In the genomic region with DNA sequence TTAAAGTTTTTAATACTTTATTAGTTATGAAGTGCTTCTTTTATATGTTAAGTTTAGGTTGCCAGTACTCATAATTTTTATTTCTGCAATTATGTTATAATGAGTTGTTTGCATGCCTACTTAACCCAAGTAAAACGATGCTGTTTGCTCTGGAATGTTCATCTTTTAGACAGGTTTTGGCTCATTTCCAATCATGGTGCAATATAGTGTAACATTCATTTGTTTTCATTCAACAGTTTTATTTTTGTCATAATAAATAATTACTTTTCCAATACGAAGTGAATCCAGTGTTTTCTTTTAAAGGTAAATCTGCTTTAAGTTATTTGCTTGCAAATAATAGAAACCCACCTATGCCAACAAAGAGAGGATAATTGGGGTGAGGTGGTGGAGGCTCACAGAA, we compare ENCODE assay signal across 17 cellular contexts. TPM values are rescaled to one million over a fixed set of nuclear protein-coding genes. Genes with fewer than 3 reads are reported as not detected.
DNase-seq lines count a peak whose midpoint lies in the region; ATAC-seq and TF ChIP-seq lines count a peak whose summit lies in the region.
"Had no signal": no experiment of that assay in that cellular context is flagged by ENCODE, and none has a peak within 500 bp of the region (broad histone marks: within the 10 kb centered on the region; RNA-seq: fewer than 3 reads in every experiment).

No MANE protein-coding gene starts in this region.

- intact Hi-C loops in CD4-positive, alpha-beta T cell (cut with DNase I, micrococcal nuclease): no loop called here

- peaks cover 0 to 7% (median 0%) of the 10 kb centered on the region in 5 donors for H3K4me1 ChIP-seq in subcutaneous abdominal adipose tissue (ENCODE audit: control insufficient read depth in 5 of 5, insufficient read depth in 5 of 5, low read length in 5 of 5)
- H3K4me1 ChIP-seq: neural progenitor cell had no signal

- peak overlapping the region; percentile 9 for H3K27ac ChIP-seq in subcutaneous abdominal adipose tissue (ENCODE audit: low read depth, low read length)
- no peak overlapping the region for H3K27ac ChIP-seq in CD4-positive, alpha-beta T cell (ENCODE audit: low read depth, low read length)
- H3K27ac ChIP-seq: neural progenitor cell, WERI-Rb-1 had no signal

- no peaks in the 10 kb centered on the region for H3K9me3 Mint-ChIP-seq in activated T-cell treated with anti-CD3 and anti-CD28 coated beads, Interleukin-2, amount 50 U/mL, for 72 hours
- H3K9me3 Mint-ChIP-seq in CD4-positive, alpha-beta T cell: no peaks in the 10 kb centered on the region
- H3K9me3 Mint-ChIP-seq: neural progenitor cell; stimulated activated memory B cell treated with anti-CD40 and anti-IgM and Interleukin-4, amounts not matched to agents 10 μg/mL and 1 μg/mL and 100 μg/mL, for 72 hours had no signal

- H3K4me3 ChIP-seq in foreskin fibroblast (ENCODE audit: low read depth in 1 of 2, low read length in 2 of 2): no peak overlapping the region
- no peak overlapping the region for H3K4me3 ChIP-seq in subcutaneous abdominal adipose tissue (ENCODE audit: low read depth in 1 of 5, low read length in 5 of 5)
- H3K4me3 ChIP-seq: neural progenitor cell had no signal

- no peak overlapping the region for H3K9ac ChIP-seq in subcutaneous abdominal adipose tissue (ENCODE audit: low read length in 5 of 5)
- H3K9ac ChIP-seq: neural progenitor cell had no signal

- H3K4me1 Mint-ChIP-seq in activated T-cell treated with anti-CD3 and anti-CD28 coated beads, Interleukin-2, amount 50 U/mL, for 72 hours (ENCODE audit: low read depth): peaks cover 17% of the 10 kb centered on the region
- peaks cover 14% of the 10 kb centered on the region for H3K4me1 Mint-ChIP-seq in CD4-positive, alpha-beta T cell (ENCODE audit: low read depth)
- H3K4me1 Mint-ChIP-seq: stimulated activated memory B cell treated with anti-CD40 and anti-IgM and Interleukin-4, amounts not matched to agents 10 μg/mL and 1 μg/mL and 100 μg/mL, for 72 hours had no signal

- DNase-seq in activated T-cell treated with anti-CD3 and anti-CD28 coated beads, Interleukin-2, amount 50 U/mL, for 72 hours: no peak
- no peak for DNase-seq in activated T-cell treated with anti-CD3 and anti-CD28 coated beads, Interleukin-2, amount 50 U/mL, for 1 hour
- DNase-seq in astrocyte of the hippocampus (ENCODE audit: low read depth, low spot score): peak; percentile 53
- peak; percentile 21 to 67 for DNase-seq in foreskin fibroblast
- no peak for DNase-seq in DMS 273 treated with DMSO at 0.1 percent for 48 hours (lab: John Stamatoyannopoulos, UW)
- DNase-seq in CD4-positive, alpha-beta T cell: no peak
- DNase-seq: activated CD8-positive, alpha-beta memory T cell treated with anti-CD3 and anti-CD28 coated beads, Interleukin-2, amount 10 ng/mL, durations not matched to agents 7 days and 5 days; activated naive CD4-positive, alpha-beta T cell; central memory CD4-positive, alpha-beta T cell; H7; NCI-H1417; WERI-Rb-1 had no signal

- peaks cover 0 to 6% (median 3%) of the 10 kb centered on the region in 5 donors for H3K36me3 ChIP-seq in subcutaneous abdominal adipose tissue (ENCODE audit: control insufficient read depth in 5 of 5, insufficient read depth in 5 of 5, low read length in 5 of 5)
- H3K36me3 ChIP-seq: WERI-Rb-1 had no signal

- no peaks in the 10 kb centered on the region for H3K27me3 ChIP-seq in subcutaneous abdominal adipose tissue (ENCODE audit: control insufficient read depth in 5 of 5, insufficient read depth in 4 of 5, low read length in 5 of 5)
- H3K27me3 ChIP-seq in CD4-positive, alpha-beta T cell (ENCODE audit: control insufficient read depth, insufficient read depth, low read length): no peaks in the 10 kb centered on the region
- H3K27me3 ChIP-seq: neural progenitor cell had no signal

- ATAC-seq in activated T-cell treated with anti-CD3 and anti-CD28 coated beads, Interleukin-2, amount 50 U/mL, for 72 hours (replicated peaks in 1 of 2): no peak
- no peak for ATAC-seq in CD4-positive, alpha-beta T cell (ENCODE audit: poor library complexity)
- ATAC-seq in GM21619 (IDR thresholded peaks at IDR 0.05; ENCODE audit: unreplicated experiment): no peak
- ATAC-seq: activated CD8-positive, alpha-beta memory T cell treated with anti-CD3 and anti-CD28 coated beads, Interleukin-2, amount 10 ng/mL, durations not matched to agents 7 days and 5 days; sciatic nerve; stimulated activated memory B cell treated with anti-CD40 and anti-IgM and Interleukin-4, amounts not matched to agents 10 μg/mL and 1 μg/mL and 100 μg/mL, for 72 hours had no signal

- peak overlapping the region; percentile 33 for H3K27ac Mint-ChIP-seq in activated T-cell treated with anti-CD3 and anti-CD28 coated beads, Interleukin-2, amount 50 U/mL, for 72 hours
- no peak overlapping the region for H3K27ac Mint-ChIP-seq in CD4-positive, alpha-beta T cell
- H3K27ac Mint-ChIP-seq: activated CD8-positive, alpha-beta memory T cell treated with anti-CD3 and anti-CD28 coated beads, Interleukin-2, amount 10 ng/mL, durations not matched to agents 7 days and 5 days; neural progenitor cell; stimulated activated memory B cell treated with anti-CD40 and anti-IgM and Interleukin-4, amounts not matched to agents 10 μg/mL and 1 μg/mL and 100 μg/mL, for 72 hours had no signal

- POLR2A ChIA-PET in CD4-positive, alpha-beta T cell (lab: Charles Lee): no interaction called here

- CTCF ChIA-PET in CD4-positive, alpha-beta T cell (lab: Charles Lee): no interaction called here

- no peaks in the 10 kb centered on the region for H3K27me3 Mint-ChIP-seq in activated T-cell treated with anti-CD3 and anti-CD28 coated beads, Interleukin-2, amount 50 U/mL, for 72 hours (ENCODE audit: low read depth)
- no peaks in the 10 kb centered on the region for H3K27me3 Mint-ChIP-seq in CD4-positive, alpha-beta T cell
- H3K27me3 Mint-ChIP-seq: activated CD8-positive, alpha-beta memory T cell treated with anti-CD3 and anti-CD28 coated beads, Interleukin-2, amount 10 ng/mL, durations not matched to agents 7 days and 5 days; stimulated activated memory B cell treated with anti-CD40 and anti-IgM and Interleukin-4, amounts not matched to agents 10 μg/mL and 1 μg/mL and 100 μg/mL, for 72 hours had no signal

- H3K36me3 Mint-ChIP-seq in activated T-cell treated with anti-CD3 and anti-CD28 coated beads, Interleukin-2, amount 50 U/mL, for 72 hours (ENCODE audit: insufficient read depth in 2 of 2): peaks cover 1% of the 10 kb centered on the region in 2 donors
- peaks cover 9% of the 10 kb centered on the region for H3K36me3 Mint-ChIP-seq in CD4-positive, alpha-beta T cell (ENCODE audit: low read depth)

- no peaks in the 10 kb centered on the region for H3K9me3 ChIP-seq in subcutaneous abdominal adipose tissue (ENCODE audit: control insufficient read depth in 5 of 5, low read length in 5 of 5)
- no peaks in the 10 kb centered on the region for H3K9me3 ChIP-seq in CD4-positive, alpha-beta T cell (ENCODE audit: control insufficient read depth, low read length)

- no peak overlapping the region for H3K4me3 Mint-ChIP-seq in activated T-cell treated with anti-CD3 and anti-CD28 coated beads, Interleukin-2, amount 50 U/mL, for 72 hours
- H3K4me3 Mint-ChIP-seq in CD4-positive, alpha-beta T cell: no peak overlapping the region
- H3K4me3 Mint-ChIP-seq: activated CD8-positive, alpha-beta memory T cell treated with anti-CD3 and anti-CD28 coated beads, Interleukin-2, amount 10 ng/mL, durations not matched to agents 7 days and 5 days; neural progenitor cell; stimulated activated memory B cell treated with anti-CD40 and anti-IgM and Interleukin-4, amounts not matched to agents 10 μg/mL and 1 μg/mL and 100 μg/mL, for 72 hours had no signal

- TF ChIP-seq CTCF in foreskin fibroblast (IDR thresholded peaks at IDR 0.05; ENCODE audit: low read depth, low read length): no peak
- TF ChIP-seq CTCF in CD4-positive, alpha-beta T cell (IDR thresholded peaks at IDR 0.05): no peak

RNA-seq across cellular contexts. Expression of a gene that starts 22.1 kb away (rescaled TPM):
- total RNA-seq in activated T-cell treated with anti-CD3 and anti-CD28 coated beads, Interleukin-2, amount 50 U/mL, for 72 hours: 10 to 100 TPM; 17.5 to 18.5 TPM
- total RNA-seq in CD4-positive, alpha-beta T cell: 10 to 100 TPM; 12.4 to 13.3 TPM

RNA-seq across cellular contexts. Expression of a gene that starts 30.0 kb away (rescaled TPM):
- 10 to 100 TPM; 22.4 to 23.8 TPM for total RNA-seq in activated T-cell treated with anti-CD3 and anti-CD28 coated beads, Interleukin-2, amount 50 U/mL, for 72 hours
- total RNA-seq in CD4-positive, alpha-beta T cell: 10 to 100 TPM; 22.9 to 27.2 TPM

Comparison
In these comparisons a context has a peak if more than half of its experiments do, and no peak if none do; other contexts are left out.
1. DNase-seq: peak in astrocyte of the hippocampus (single experiment) and foreskin fibroblast (2 of 2); none in activated T-cell treated with anti-CD3 and anti-CD28 coated beads, Interleukin-2, amount 50 U/mL, for 72 hours (0 of 2), activated T-cell treated with anti-CD3 and anti-CD28 coated beads, Interleukin-2, amount 50 U/mL, for 1 hour (single experiment), DMS 273 treated with DMSO at 0.1 percent for 48 hours (single experiment) and CD4-positive, alpha-beta T cell (0 of 10).